ENCODE assay signal across 1 cellular context in the genomic region with DNA sequence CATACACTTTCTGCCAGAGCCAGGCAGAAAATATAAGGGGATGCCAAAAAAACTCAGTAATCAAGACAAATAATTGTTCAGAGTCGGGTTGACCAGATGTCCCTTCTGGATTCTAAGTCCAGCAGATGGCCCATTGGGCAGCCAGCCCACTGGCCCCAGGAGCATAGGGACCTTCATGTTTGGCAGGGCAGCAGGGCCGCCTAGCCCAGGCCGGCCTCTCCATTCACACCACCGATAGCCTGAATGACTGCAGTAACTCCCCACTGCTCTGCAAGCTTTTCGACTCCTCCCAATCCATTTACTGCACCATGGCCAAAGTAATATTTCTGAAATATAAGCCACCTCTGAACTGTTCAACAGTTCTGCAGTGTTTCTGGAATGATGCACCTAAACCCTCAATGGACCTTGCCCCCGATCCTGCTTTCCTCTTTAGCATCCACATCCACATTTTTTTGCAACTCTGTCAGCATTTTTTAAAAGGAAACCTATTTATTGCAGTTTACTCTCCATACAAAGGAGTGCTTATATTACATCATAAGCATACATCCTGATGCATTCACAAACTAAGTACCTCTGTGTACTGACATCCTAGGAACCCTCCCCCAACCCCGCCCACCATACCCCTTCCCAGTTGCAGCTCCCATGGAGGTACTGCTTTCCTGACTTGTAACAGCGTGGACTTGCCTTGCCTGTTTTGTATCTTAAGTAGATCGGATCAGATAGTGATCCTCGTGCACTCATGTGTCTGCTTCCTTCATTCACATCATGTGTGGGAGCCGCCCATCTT.
A peak's percentile ranks its signal among the peaks of the same experiment; 100 is the strongest.
TF ChIP-seq lines count a peak whose summit lies in the region.

No MANE protein-coding gene starts in this region.

TF ChIP-seq in HepG2, 621 proteins besides CTCF, POLR2A, EP300 and RAD21 (continued from another document and continues in another):
- TF ChIP-seq, protein P1, sequence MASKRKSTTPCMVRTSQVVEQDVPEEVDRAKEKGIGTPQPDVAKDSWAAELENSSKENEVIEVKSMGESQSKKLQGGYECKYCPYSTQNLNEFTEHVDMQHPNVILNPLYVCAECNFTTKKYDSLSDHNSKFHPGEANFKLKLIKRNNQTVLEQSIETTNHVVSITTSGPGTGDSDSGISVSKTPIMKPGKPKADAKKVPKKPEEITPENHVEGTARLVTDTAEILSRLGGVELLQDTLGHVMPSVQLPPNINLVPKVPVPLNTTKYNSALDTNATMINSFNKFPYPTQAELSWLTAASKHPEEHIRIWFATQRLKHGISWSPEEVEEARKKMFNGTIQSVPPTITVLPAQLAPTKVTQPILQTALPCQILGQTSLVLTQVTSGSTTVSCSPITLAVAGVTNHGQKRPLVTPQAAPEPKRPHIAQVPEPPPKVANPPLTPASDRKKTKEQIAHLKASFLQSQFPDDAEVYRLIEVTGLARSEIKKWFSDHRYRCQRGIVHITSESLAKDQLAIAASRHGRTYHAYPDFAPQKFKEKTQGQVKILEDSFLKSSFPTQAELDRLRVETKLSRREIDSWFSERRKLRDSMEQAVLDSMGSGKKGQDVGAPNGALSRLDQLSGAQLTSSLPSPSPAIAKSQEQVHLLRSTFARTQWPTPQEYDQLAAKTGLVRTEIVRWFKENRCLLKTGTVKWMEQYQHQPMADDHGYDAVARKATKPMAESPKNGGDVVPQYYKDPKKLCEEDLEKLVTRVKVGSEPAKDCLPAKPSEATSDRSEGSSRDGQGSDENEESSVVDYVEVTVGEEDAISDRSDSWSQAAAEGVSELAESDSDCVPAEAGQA (IDR thresholded peaks at IDR 0.05; ENCODE audit: low read depth): peak; percentile 34; the same call in 1 of the 2 replicates
- TF ChIP-seq, protein P1 (CRISPR knock-in tag; IDR thresholded peaks at IDR 0.05; ENCODE audit: borderline replicate concordance): no peak
- TF ChIP-seq ZNF230 (CRISPR knock-in tag; IDR thresholded peaks at IDR 0.05) (no peak), ZNF296 (CRISPR knock-in tag; conservative IDR thresholded peaks at IDR 0.05) (no peak), FOXK2 (IDR thresholded peaks at IDR 0.05) (peak; percentile 70; the same call in 1 of the 2 replicates), TRIM24 (CRISPR knock-in tag; IDR thresholded peaks at IDR 0.05) (no peak), GATAD1 (CRISPR knock-in tag; IDR thresholded peaks at IDR 0.05) (peak; percentile 51; the same call in 1 of the 2 replicates), ZNF510 (CRISPR knock-in tag; IDR thresholded peaks at IDR 0.05; ENCODE audit: low read depth) (no peak), NRL (CRISPR knock-in tag; IDR thresholded peaks at IDR 0.05; ENCODE audit: borderline replicate concordance) (no peak), ZNF746 (CRISPR knock-in tag; IDR thresholded peaks at IDR 0.05) (0 out of 2 replicates have a peak, but pooled peaks have one; percentile 41), SMC3 (IDR thresholded peaks at IDR 0.05; ENCODE audit: low read length) (peak; percentile 59), RFX3 (CRISPR knock-in tag; IDR thresholded peaks at IDR 0.05) (no peak), ZNF292 (CRISPR knock-in tag; IDR thresholded peaks at IDR 0.05; ENCODE audit: borderline replicate concordance, low read depth) (peak; percentile 50; the same call in 1 of the 2 replicates), ZNF562 (CRISPR knock-in tag; IDR thresholded peaks at IDR 0.05; ENCODE audit: borderline replicate concordance) (no peak), JARID2 (CRISPR knock-in tag; IDR thresholded peaks at IDR 0.05; ENCODE audit: insufficient replicate concordance) (no peak), ZKSCAN8 (CRISPR knock-in tag; IDR thresholded peaks at IDR 0.05; ENCODE audit: borderline replicate concordance) (no peak; the same call in none of the 2 replicates), ZBTB42 (CRISPR knock-in tag; IDR thresholded peaks at IDR 0.05) (no peak), ZNF235 (CRISPR knock-in tag; IDR thresholded peaks at IDR 0.05; ENCODE audit: borderline replicate concordance) (no peak), ZNF878 (CRISPR knock-in tag; IDR thresholded peaks at IDR 0.05) (0 out of 2 replicates have a peak, but pooled peaks have one; percentile 78), BCL6 (CRISPR knock-in tag; IDR thresholded peaks at IDR 0.05) (peak; percentile 63; the same call in 1 of the 2 replicates), ZFP37 (CRISPR knock-in tag; IDR thresholded peaks at IDR 0.05; ENCODE audit: borderline replicate concordance) (no peak), ZBTB20 (CRISPR knock-in tag; IDR thresholded peaks at IDR 0.05; ENCODE audit: borderline replicate concordance, low read depth) (no peak), CBFB (CRISPR knock-in tag; IDR thresholded peaks at IDR 0.05) (0 out of 2 replicates have a peak, but pooled peaks have one; percentile 58), RXRA (CRISPR knock-in tag; IDR thresholded peaks at IDR 0.05) (no peak; the same call in 1 of the 2 replicates), ZNF577 (CRISPR knock-in tag; IDR thresholded peaks at IDR 0.05; ENCODE audit: borderline replicate concordance, low read depth) (no peak), TP53 (CRISPR knock-in tag; conservative IDR thresholded peaks at IDR 0.05) (no peak), MTF1 (CRISPR knock-in tag; IDR thresholded peaks at IDR 0.05) (no peak), ZNF331 (CRISPR knock-in tag; IDR thresholded peaks at IDR 0.05) (peak; percentile 28; the same call in 1 of the 2 replicates), ARNT (IDR thresholded peaks at IDR 0.05) (no peak), MIER3 (CRISPR knock-in tag; IDR thresholded peaks at IDR 0.05; ENCODE audit: borderline replicate concordance) (0 out of 2 replicates have a peak, but pooled peaks have one; percentile 20), SCMH1 (CRISPR knock-in tag; IDR thresholded peaks at IDR 0.05; ENCODE audit: borderline replicate concordance) (no peak), ZSCAN30 (CRISPR knock-in tag; IDR thresholded peaks at IDR 0.05) (no peak), ZNF775 (CRISPR knock-in tag; IDR thresholded peaks at IDR 0.05; ENCODE audit: borderline replicate concordance) (no peak), SOX6 (IDR thresholded peaks at IDR 0.05) (no peak), SOX6 (CRISPR knock-in tag; IDR thresholded peaks at IDR 0.05) (peak; percentile 92), KDM2A (CRISPR knock-in tag; IDR thresholded peaks at IDR 0.05; ENCODE audit: borderline replicate concordance, low read depth) (peak; percentile 46; the same call in 1 of the 2 replicates), ZNF766 (CRISPR knock-in tag; IDR thresholded peaks at IDR 0.05; ENCODE audit: borderline replicate concordance) (no peak)
- TF ChIP-seq, protein P2, sequence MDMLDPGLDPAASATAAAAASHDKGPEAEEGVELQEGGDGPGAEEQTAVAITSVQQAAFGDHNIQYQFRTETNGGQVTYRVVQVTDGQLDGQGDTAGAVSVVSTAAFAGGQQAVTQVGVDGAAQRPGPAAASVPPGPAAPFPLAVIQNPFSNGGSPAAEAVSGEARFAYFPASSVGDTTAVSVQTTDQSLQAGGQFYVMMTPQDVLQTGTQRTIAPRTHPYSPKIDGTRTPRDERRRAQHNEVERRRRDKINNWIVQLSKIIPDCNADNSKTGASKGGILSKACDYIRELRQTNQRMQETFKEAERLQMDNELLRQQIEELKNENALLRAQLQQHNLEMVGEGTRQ (IDR thresholded peaks at IDR 0.05; ENCODE audit: low read depth, low read length): no peak
- TF ChIP-seq, protein P2 (CRISPR knock-in tag; IDR thresholded peaks at IDR 0.05; ENCODE audit: borderline replicate concordance): no peak
- TF ChIP-seq, protein P3, sequence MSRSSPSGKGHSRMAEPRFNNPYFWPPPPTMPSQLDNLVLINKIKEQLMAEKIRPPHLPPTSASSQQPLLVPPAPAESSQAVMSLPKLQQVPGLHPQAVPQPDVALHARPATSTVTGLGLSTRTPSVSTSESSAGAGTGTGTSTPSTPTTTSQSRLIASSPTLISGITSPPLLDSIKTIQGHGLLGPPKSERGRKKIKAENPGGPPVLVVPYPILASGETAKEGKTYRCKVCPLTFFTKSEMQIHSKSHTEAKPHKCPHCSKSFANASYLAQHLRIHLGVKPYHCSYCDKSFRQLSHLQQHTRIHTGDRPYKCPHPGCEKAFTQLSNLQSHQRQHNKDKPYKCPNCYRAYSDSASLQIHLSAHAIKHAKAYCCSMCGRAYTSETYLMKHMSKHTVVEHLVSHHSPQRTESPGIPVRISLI (CRISPR knock-in tag; IDR thresholded peaks at IDR 0.05; ENCODE audit: borderline replicate concordance): peak; percentile 53; the same call in 1 of the 2 replicates
- TF ChIP-seq, protein P4, sequence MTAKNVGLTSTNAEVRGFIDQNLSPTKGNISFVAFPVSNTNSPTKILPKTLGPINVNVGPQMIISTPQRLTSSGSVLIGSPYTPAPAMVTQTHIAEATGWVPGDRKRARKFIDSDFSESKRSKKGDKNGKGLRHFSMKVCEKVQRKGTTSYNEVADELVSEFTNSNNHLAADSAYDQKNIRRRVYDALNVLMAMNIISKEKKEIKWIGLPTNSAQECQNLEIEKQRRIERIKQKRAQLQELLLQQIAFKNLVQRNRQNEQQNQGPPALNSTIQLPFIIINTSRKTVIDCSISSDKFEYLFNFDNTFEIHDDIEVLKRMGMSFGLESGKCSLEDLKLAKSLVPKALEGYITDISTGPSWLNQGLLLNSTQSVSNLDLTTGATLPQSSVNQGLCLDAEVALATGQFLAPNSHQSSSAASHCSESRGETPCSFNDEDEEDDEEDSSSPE (CRISPR knock-in tag; IDR thresholded peaks at IDR 0.05): no peak
- TF ChIP-seq, protein P5, sequence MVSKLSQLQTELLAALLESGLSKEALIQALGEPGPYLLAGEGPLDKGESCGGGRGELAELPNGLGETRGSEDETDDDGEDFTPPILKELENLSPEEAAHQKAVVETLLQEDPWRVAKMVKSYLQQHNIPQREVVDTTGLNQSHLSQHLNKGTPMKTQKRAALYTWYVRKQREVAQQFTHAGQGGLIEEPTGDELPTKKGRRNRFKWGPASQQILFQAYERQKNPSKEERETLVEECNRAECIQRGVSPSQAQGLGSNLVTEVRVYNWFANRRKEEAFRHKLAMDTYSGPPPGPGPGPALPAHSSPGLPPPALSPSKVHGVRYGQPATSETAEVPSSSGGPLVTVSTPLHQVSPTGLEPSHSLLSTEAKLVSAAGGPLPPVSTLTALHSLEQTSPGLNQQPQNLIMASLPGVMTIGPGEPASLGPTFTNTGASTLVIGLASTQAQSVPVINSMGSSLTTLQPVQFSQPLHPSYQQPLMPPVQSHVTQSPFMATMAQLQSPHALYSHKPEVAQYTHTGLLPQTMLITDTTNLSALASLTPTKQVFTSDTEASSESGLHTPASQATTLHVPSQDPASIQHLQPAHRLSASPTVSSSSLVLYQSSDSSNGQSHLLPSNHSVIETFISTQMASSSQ (IDR thresholded peaks at IDR 0.05; ENCODE audit: low read depth): 0 out of 2 replicates have a peak, but pooled peaks have one; percentile 46
- TF ChIP-seq, protein P5 (CRISPR knock-in tag; IDR thresholded peaks at IDR 0.05; ENCODE audit: borderline replicate concordance): no peak
- TF ChIP-seq, protein P6, sequence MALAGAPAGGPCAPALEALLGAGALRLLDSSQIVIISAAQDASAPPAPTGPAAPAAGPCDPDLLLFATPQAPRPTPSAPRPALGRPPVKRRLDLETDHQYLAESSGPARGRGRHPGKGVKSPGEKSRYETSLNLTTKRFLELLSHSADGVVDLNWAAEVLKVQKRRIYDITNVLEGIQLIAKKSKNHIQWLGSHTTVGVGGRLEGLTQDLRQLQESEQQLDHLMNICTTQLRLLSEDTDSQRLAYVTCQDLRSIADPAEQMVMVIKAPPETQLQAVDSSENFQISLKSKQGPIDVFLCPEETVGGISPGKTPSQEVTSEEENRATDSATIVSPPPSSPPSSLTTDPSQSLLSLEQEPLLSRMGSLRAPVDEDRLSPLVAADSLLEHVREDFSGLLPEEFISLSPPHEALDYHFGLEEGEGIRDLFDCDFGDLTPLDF (CRISPR knock-in tag; IDR thresholded peaks at IDR 0.05): no peak
- TF ChIP-seq, protein P7, sequence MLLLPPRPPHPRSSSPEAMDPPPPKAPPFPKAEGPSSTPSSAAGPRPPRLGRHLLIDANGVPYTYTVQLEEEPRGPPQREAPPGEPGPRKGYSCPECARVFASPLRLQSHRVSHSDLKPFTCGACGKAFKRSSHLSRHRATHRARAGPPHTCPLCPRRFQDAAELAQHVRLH (CRISPR knock-in tag; IDR thresholded peaks at IDR 0.05; ENCODE audit: borderline replicate concordance, low read depth): peak; percentile 18; the same call in 1 of the 2 replicates
